Comparison of ENCODE assay signal across 21 cellular contexts in genomic region chr14:92596328-92596943, GRCh38.
DNase-seq lines count a peak whose midpoint lies in the region; TF ChIP-seq lines count a peak whose summit lies in the region.
"Had no signal": no experiment of that assay in that cellular context is flagged by ENCODE, and none has a peak within 500 bp of the region (broad histone marks: within the 10 kb centered on the region; RNA-seq: fewer than 3 reads in every experiment).

No MANE protein-coding gene starts in this region.

- no peaks in the 10 kb centered on the region for H3K9me3 ChIP-seq in smooth muscle cell (replicated peaks; ENCODE audit: low read depth)
- H3K9me3 ChIP-seq: Peyer's patch had no signal

- peak overlapping the region; percentile 12 for H3K27ac Mint-ChIP-seq in neural crest cell (ENCODE audit: unreplicated experiment)
- H3K27ac Mint-ChIP-seq: activated naive CD8-positive, alpha-beta T cell treated with anti-CD3 and anti-CD28 coated beads, Interleukin-2, amount 50 U/mL, for 24 hours; activated T-cell treated with anti-CD3 and anti-CD28 coated beads, Interleukin-2, amount 50 U/mL, for 72 hours; CD4-positive, alpha-beta T cell; nephron progenitor cell had no signal

- H3F3A ChIP-seq in smooth muscle cell (ENCODE audit: low read depth) = peaks cover 8% of the 10 kb centered on the region

- POLR2A ChIA-PET in HEK293T (lab: Yijun Ruan, JAX) = no interaction called here

- H3K4me1 Mint-ChIP-seq in neural crest cell = peaks cover 16% of the 10 kb centered on the region

- H3K4me1 ChIP-seq in smooth muscle cell (ENCODE audit: low read depth) = no peaks in the 10 kb centered on the region
- H3K4me1 ChIP-seq: gastrocnemius medialis, Peyer's patch had no signal

- H2AFZ ChIP-seq in smooth muscle cell (ENCODE audit: low read depth) = no peak overlapping the region

- peaks cover 2% of the 10 kb centered on the region for H3K9me3 Mint-ChIP-seq in neural crest cell
- H3K9me3 Mint-ChIP-seq: activated T-cell treated with anti-CD3 and anti-CD28 coated beads, Interleukin-2, amount 50 U/mL, for 72 hours had no signal

- no peaks in the 10 kb centered on the region for H3K27me3 Mint-ChIP-seq in neural crest cell (ENCODE audit: low read depth)
- H3K27me3 Mint-ChIP-seq: activated naive CD8-positive, alpha-beta T cell treated with anti-CD3 and anti-CD28 coated beads, Interleukin-2, amount 50 U/mL, for 24 hours; CD4-positive, alpha-beta T cell had no signal

- H4K20me1 ChIP-seq in smooth muscle cell (ENCODE audit: low read depth) = no peaks in the 10 kb centered on the region

- intact Hi-C loops in posterior vena cava (cut with DNase I) = no loop called here

- H3K36me3 Mint-ChIP-seq in neural crest cell (ENCODE audit: low read depth) = peaks cover 7% of the 10 kb centered on the region

- TF ChIP-seq CTCF in choroid plexus epithelial cell (conservative IDR thresholded peaks at IDR 0.05; ENCODE audit: low read depth, low read length) (peak; percentile 53), neural crest cell (conservative IDR thresholded peaks at IDR 0.05) (no peak), smooth muscle cell (IDR thresholded peaks at IDR 0.05; ENCODE audit: borderline replicate concordance, insufficient read depth, poor library complexity, severe bottlenecking) (no peak)

- H3K36me3 ChIP-seq in smooth muscle cell (ENCODE audit: low read depth) = no peaks in the 10 kb centered on the region
- H3K36me3 ChIP-seq: gastrocnemius medialis, Peyer's patch, stomach had no signal

- H3K27me3 ChIP-seq in smooth muscle cell (ENCODE audit: low read depth) = no peaks in the 10 kb centered on the region
- H3K27me3 ChIP-seq: gastrocnemius medialis, Peyer's patch, stomach had no signal

- H3K4me3 ChIP-seq in choroid plexus epithelial cell (ENCODE audit: low read depth, low read length) (no peak overlapping the region), smooth muscle cell (no peak overlapping the region)
- H3K4me3 ChIP-seq: gastrocnemius medialis, lung, Peyer's patch, stomach had no signal

- H3K9ac ChIP-seq in smooth muscle cell (ENCODE audit: low read depth) = no peak overlapping the region

- CTCF ChIA-PET in HEK293T (lab: Yijun Ruan, JAX) = interaction anchor here (0.6 to 1.2 kb wide), 2 partner anchors 83 to 90 kb away, joined by 3 read pairs; no protein-coding TSS in a partner anchor

- H3K4me3 Mint-ChIP-seq in neural crest cell = no peak overlapping the region
- H3K4me3 Mint-ChIP-seq: activated naive CD8-positive, alpha-beta T cell treated with anti-CD3 and anti-CD28 coated beads, Interleukin-2, amount 50 U/mL, for 24 hours; activated T-cell treated with anti-CD3 and anti-CD28 coated beads, Interleukin-2, amount 50 U/mL, for 72 hours; CD4-positive, alpha-beta T cell; nephron progenitor cell had no signal

- WGBS in smooth muscle cell (ENCODE audit: low lambda C conversion rate) = 86% methylated on average over 9 of the region's 9 CpGs

- no peaks in the 10 kb centered on the region for H3K79me2 ChIP-seq in smooth muscle cell (ENCODE audit: low read depth)

- no peak overlapping the region for H3K4me2 ChIP-seq in smooth muscle cell

- DNase-seq in NCI-H748 (lab: John Stamatoyannopoulos, UW; ENCODE audit: unreplicated experiment) (peak; percentile 53), NCI-H748 treated with DMSO at 0.1 percent for 48 hours (lab: John Stamatoyannopoulos, UW) (no peak), HEK293T (ENCODE audit: extremely low spot score) (no peak), choroid plexus epithelial cell (ENCODE audit: low read depth) (peak; percentile 37), neural crest cell (ENCODE audit: low read depth, low spot score) (no peak), posterior vena cava (ENCODE audit: low spot score) (no peak), smooth muscle cell (lab: John Stamatoyannopoulos, UW; ENCODE audit: unreplicated experiment) (no peak)
- no peak for DNase-seq in stimulated activated CD8-positive, alpha-beta memory T cell treated with anti-CD3 and anti-CD28 coated beads, Interleukin-4, amount 100 ng/mL, for 48 hours
- DNase-seq: activated CD4-positive, alpha-beta T cell treated with anti-CD3 and anti-CD28 coated beads, Interleukin-2, amount 50 U/mL, for 1 hour; activated naive CD8-positive, alpha-beta T cell treated with anti-CD3 and anti-CD28 coated beads, Interleukin-2, amount 50 U/mL, for 24 hours; activated T-cell treated with anti-CD3 and anti-CD28 coated beads, Interleukin-2, amount 50 U/mL, for 72 hours; CD4-positive, alpha-beta T cell; central memory CD4-positive, alpha-beta T cell; DND-41; gastrocnemius medialis; GOT3; NCI-H1417 treated with DMSO at 0.1 percent for 48 hours; nephron progenitor cell; Peyer's patch; stomach had no signal

- no peak overlapping the region for H3K27ac ChIP-seq in smooth muscle cell (ENCODE audit: low read depth)
- H3K27ac ChIP-seq: gastrocnemius medialis, Peyer's patch, stomach had no signal

TF ChIP-seq in HEK293T, 16 proteins besides CTCF, POLR2A, EP300 and RAD21:
- no peak for TF ChIP-seq CTBP1 (IDR thresholded peaks at IDR 0.05; ENCODE audit: borderline replicate concordance)
- no peak for TF ChIP-seq BHLHE40 (IDR thresholded peaks at IDR 0.05; ENCODE audit: borderline replicate concordance)
- TF ChIP-seq LEF1 (IDR thresholded peaks at IDR 0.05; ENCODE audit: borderline replicate concordance) = no peak
- no peak for TF ChIP-seq FOXK2 (IDR thresholded peaks at IDR 0.05)
- no peak for TF ChIP-seq ARNT (IDR thresholded peaks at IDR 0.05)
- TF ChIP-seq, protein P1, sequence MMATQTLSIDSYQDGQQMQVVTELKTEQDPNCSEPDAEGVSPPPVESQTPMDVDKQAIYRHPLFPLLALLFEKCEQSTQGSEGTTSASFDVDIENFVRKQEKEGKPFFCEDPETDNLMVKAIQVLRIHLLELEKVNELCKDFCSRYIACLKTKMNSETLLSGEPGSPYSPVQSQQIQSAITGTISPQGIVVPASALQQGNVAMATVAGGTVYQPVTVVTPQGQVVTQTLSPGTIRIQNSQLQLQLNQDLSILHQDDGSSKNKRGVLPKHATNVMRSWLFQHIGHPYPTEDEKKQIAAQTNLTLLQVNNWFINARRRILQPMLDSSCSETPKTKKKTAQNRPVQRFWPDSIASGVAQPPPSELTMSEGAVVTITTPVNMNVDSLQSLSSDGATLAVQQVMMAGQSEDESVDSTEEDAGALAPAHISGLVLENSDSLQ (IDR thresholded peaks at IDR 0.05) = peak; percentile 49; the same call in 1 of the 2 replicates
- TF ChIP-seq ELF4 (IDR thresholded peaks at IDR 0.05) = no peak

Comparison
In these comparisons a context has a peak if more than half of its experiments do, and no peak if none do; other contexts are left out.
1. DNase-seq: peak in NCI-H748 (single experiment) and choroid plexus epithelial cell (single experiment); none in NCI-H748 treated with DMSO at 0.1 percent for 48 hours (single experiment), HEK293T (single experiment), neural crest cell (single experiment), stimulated activated CD8-positive, alpha-beta memory T cell treated with anti-CD3 and anti-CD28 coated beads, Interleukin-4, amount 100 ng/mL, for 48 hours (single experiment), posterior vena cava (single experiment) and smooth muscle cell (single experiment).